In the genomic region with DNA sequence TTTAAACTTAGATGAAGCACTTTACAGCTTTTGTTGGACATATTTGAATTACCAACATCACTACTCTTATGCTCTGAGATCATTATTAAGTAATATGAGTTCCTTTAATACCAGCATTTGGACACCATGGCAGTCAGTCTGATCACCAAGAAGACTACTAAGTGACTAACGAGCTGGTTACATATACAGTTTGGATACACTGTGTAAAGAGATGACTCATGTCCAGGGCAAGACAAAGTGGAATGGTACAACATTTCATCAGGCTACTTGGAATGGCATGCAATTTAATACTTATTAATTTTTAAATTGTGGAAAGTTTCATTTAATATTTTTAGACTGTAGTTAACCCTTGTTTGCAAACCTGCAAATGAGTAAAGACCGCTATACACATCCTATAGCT, we compare ENCODE assay signal across 18 cellular contexts.
A peak's percentile ranks its signal among the peaks of the same experiment; 100 is the strongest.
DNase-seq lines count a peak whose midpoint lies in the region; ATAC-seq and TF ChIP-seq lines count a peak whose summit lies in the region.
"Had no signal": no experiment of that assay in that cellular context is flagged by ENCODE, and none has a peak within 500 bp of the region (broad histone marks: within the 10 kb centered on the region; RNA-seq: fewer than 3 reads in every experiment).

No MANE protein-coding gene starts in this region.

- ATAC-seq in GM21737 (IDR thresholded peaks at IDR 0.05; ENCODE audit: unreplicated experiment), result no peak
- ATAC-seq: SK-N-SH treated with all-trans-retinoic acid at 6 μM for 48 hours had no signal

- H3F3A ChIP-seq in GM23248 (ENCODE audit: insufficient read depth), result no peaks in the 10 kb centered on the region
- H3F3A ChIP-seq in neural progenitor cell (ENCODE audit: low read depth), result no peaks in the 10 kb centered on the region

- H3K27ac Mint-ChIP-seq in neural progenitor cell, result no peak overlapping the region
- H3K27ac Mint-ChIP-seq: CD4-positive, alpha-beta memory T cell had no signal

- H3K4me2 ChIP-seq in GM23248 (ENCODE audit: unreplicated experiment) (no peak overlapping the region), neural progenitor cell (no peak overlapping the region)

- H3K9ac ChIP-seq in GM23248 (no peak overlapping the region), neural progenitor cell (no peak overlapping the region)

- no peaks in the 10 kb centered on the region for H3K27me3 ChIP-seq in GM23248 (replicated peaks; ENCODE audit: insufficient read depth)
- H3K27me3 ChIP-seq in neural progenitor cell, result no peaks in the 10 kb centered on the region
- H3K27me3 ChIP-seq: BE2C had no signal

- H3K4me3 Mint-ChIP-seq in neural progenitor cell, result no peak overlapping the region
- H3K4me3 Mint-ChIP-seq: CD4-positive, alpha-beta memory T cell had no signal

- H3K4me1 ChIP-seq in GM23248 (ENCODE audit: insufficient read depth) (no peaks in the 10 kb centered on the region), neural progenitor cell (no peaks in the 10 kb centered on the region)
- H3K4me1 ChIP-seq: BE2C had no signal

- no peaks in the 10 kb centered on the region for H3K9me3 Mint-ChIP-seq in neural progenitor cell

- DNase-seq in GM23248 (peak; percentile 40), NCI-H69 (lab: John Stamatoyannopoulos, UW) (peak; percentile 52), epithelial cell of prostate (ENCODE audit: low read depth, low spot score) (peak; percentile 5), renal cortical epithelial cell (ENCODE audit: low read depth) (peak; percentile 17), neural progenitor cell (ENCODE audit: low spot score) (no peak), posterior cingulate gyrus (no peak)
- DNase-seq: BE2C; CD4-positive, alpha-beta memory T cell; DND-41; GDM1; GOT3; MV-4-11; NCI-H1436; NCI-H2081 treated with DMSO at 0.1 percent for 48 hours; NCI-H526 treated with DMSO at 0.1 percent for 48 hours; Right ventricle myocardium superior had no signal

- H3K4me1 Mint-ChIP-seq in neural progenitor cell, result no peaks in the 10 kb centered on the region
- H3K4me1 Mint-ChIP-seq: CD4-positive, alpha-beta memory T cell had no signal

- WGBS in GM23248 (ENCODE audit: low coverage in 1 of 2, low lambda C conversion rate in 2 of 2, missing lambda C conversion rate in 2 of 2), 2 experiments, result 20 to 24% methylated on average over 2 of the region's 2 CpGs

- H3K36me3 ChIP-seq in GM23248 (ENCODE audit: low read depth) (no peaks in the 10 kb centered on the region), neural progenitor cell (no peaks in the 10 kb centered on the region)
- H3K36me3 ChIP-seq: BE2C had no signal

- no peaks in the 10 kb centered on the region for H3K9me3 ChIP-seq in GM23248 (ENCODE audit: low read depth)
- no peaks in the 10 kb centered on the region for H3K9me3 ChIP-seq in neural progenitor cell (ENCODE audit: low read depth)
- H3K9me3 ChIP-seq: BE2C had no signal

- no peak overlapping the region for H2AFZ ChIP-seq in GM23248
- no peak overlapping the region for H2AFZ ChIP-seq in neural progenitor cell (replicated peaks)

- H3K9me2 ChIP-seq in GM23248 (ENCODE audit: insufficient read depth), result no peaks in the 10 kb centered on the region

- H3K27ac ChIP-seq in GM23248 (no peak overlapping the region), epithelial cell of prostate (peak overlapping the region; percentile 61), neural progenitor cell (no peak overlapping the region)

- intact Hi-C loops in posterior cingulate gyrus (cut with DNase I), result no loop called here

- H4K20me1 ChIP-seq in GM23248 (ENCODE audit: insufficient read depth) (no peaks in the 10 kb centered on the region), neural progenitor cell (ENCODE audit: low read depth) (no peaks in the 10 kb centered on the region)

- no peak for TF ChIP-seq CTCF in neural progenitor cell (IDR thresholded peaks at IDR 0.05)

- no peaks in the 10 kb centered on the region for H3K27me3 Mint-ChIP-seq in neural progenitor cell (ENCODE audit: insufficient read depth, low read depth)
- H3K27me3 Mint-ChIP-seq: CD4-positive, alpha-beta memory T cell had no signal

- no peaks in the 10 kb centered on the region for H3K36me3 Mint-ChIP-seq in neural progenitor cell
- H3K36me3 Mint-ChIP-seq: CD4-positive, alpha-beta memory T cell had no signal

- H3K4me3 ChIP-seq in GM23248 (no peak overlapping the region), neural progenitor cell (no peak overlapping the region)

- H3K79me2 ChIP-seq in GM23248 (ENCODE audit: insufficient read depth), result no peaks in the 10 kb centered on the region
- H3K79me2 ChIP-seq in neural progenitor cell (ENCODE audit: low read depth), result no peaks in the 10 kb centered on the region

- in situ Hi-C loops in GM23248 (cut with MboI), result no loop called here

Comparison
In these comparisons a context has a peak if more than half of its experiments do, and no peak if none do; other contexts are left out.
1. DNase-seq: peak in GM23248 (single experiment), NCI-H69 (single experiment), epithelial cell of prostate (single experiment) and renal cortical epithelial cell (single experiment); none in neural progenitor cell (single experiment) and posterior cingulate gyrus (0 of 10).